ENCODE assay signal across 17 cellular contexts in the genomic region with DNA sequence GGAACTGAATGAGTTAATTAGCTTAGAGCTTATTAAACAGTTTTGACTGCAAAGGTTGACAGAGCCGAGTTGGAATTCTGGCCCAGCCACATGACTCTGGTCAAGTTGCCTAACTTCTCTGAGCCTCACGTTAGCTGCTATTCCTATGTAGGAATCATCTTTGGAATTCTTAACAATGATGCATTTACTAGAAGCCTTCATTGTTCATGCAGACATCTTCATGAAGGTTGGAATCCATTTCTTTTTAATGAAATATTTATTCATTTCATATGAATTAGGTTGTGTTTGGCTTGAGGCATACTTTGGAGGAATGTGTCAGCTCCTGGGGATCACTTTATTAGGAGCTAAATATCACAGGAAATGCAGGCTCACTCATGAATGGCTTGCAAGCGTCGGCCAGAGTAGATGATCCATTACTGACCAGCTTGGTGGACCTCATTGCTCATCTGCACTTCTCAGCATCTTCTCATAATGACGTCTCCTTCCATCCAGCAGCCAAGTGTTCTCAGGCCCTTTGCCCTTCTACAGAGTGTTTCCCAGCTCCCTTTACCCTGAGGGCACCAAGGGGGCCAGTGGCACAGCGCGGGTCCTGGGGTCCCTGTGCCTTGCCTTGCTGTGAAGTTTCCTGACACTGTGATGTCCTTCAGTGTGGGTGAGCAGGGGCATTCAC.
"Had no signal": no experiment of that assay in that cellular context is flagged by ENCODE, and none has a peak within 500 bp of the region (broad histone marks: within the 10 kb centered on the region; RNA-seq: fewer than 3 reads in every experiment).

No MANE protein-coding gene starts in this region.

- ATAC-seq: activated T-cell treated with anti-CD3 and anti-CD28 coated beads, Interleukin-2, amount 50 U/mL, for 4 hours; left cardiac atrium; lower lobe of right lung; naive thymus-derived CD4-positive, alpha-beta T cell; right lobe of liver; T-helper 17 cell had no signal

- H3K4me1 Mint-ChIP-seq: immature natural killer cell; naive thymus-derived CD4-positive, alpha-beta T cell; T-helper 17 cell had no signal

- H3K9me3 Mint-ChIP-seq: activated T-cell treated with anti-CD3 and anti-CD28 coated beads, Interleukin-2, amount 50 U/mL, for 4 hours; endodermal cell; immature natural killer cell had no signal

- H3K9me3 ChIP-seq: breast epithelium, lower lobe of right lung, right lobe of liver, spleen had no signal

- H3K27ac Mint-ChIP-seq: activated naive CD8-positive, alpha-beta T cell; endodermal cell; immature natural killer cell; naive thymus-derived CD4-positive, alpha-beta T cell; T-helper 17 cell had no signal

- H3K36me3 ChIP-seq: breast epithelium, lower lobe of right lung, right lobe of liver, spleen had no signal

- H3K4me3 Mint-ChIP-seq: activated naive CD8-positive, alpha-beta T cell; activated T-cell treated with anti-CD3 and anti-CD28 coated beads, Interleukin-2, amount 50 U/mL, for 4 hours; endodermal cell; immature natural killer cell; naive thymus-derived CD4-positive, alpha-beta T cell; T-helper 17 cell had no signal

- H3K36me3 Mint-ChIP-seq: immature natural killer cell; naive thymus-derived CD4-positive, alpha-beta T cell had no signal

- DNase-seq: activated CD4-positive, alpha-beta T cell treated with anti-CD3 and anti-CD28 coated beads, Interleukin-2, amount 50 U/mL, for 4 hours; activated gamma-delta T cell; activated T-cell treated with anti-CD3 and anti-CD28 coated beads, Interleukin-2, amount 50 U/mL, for 4 hours; endodermal cell; erythroblast; glutamatergic neuron; immature natural killer cell; left cardiac atrium; lower lobe of right lung; naive thymus-derived CD4-positive, alpha-beta T cell; nucleus accumbens; right lobe of liver; spleen; stimulated activated naive CD4-positive, alpha-beta T cell treated with Interleukin-2 at 50 U/mL for 16 hours; T-helper 17 cell had no signal

- H3K4me1 ChIP-seq: breast epithelium, lower lobe of right lung, right lobe of liver, spleen had no signal

- H3K27me3 ChIP-seq: breast epithelium, right lobe of liver, spleen had no signal

- H3K4me3 ChIP-seq: breast epithelium, lower lobe of right lung, right lobe of liver, spleen had no signal

- H3K27ac ChIP-seq: breast epithelium, lower lobe of right lung, right lobe of liver, spleen had no signal
